Comparison of ENCODE assay signal across 1 cellular context in genomic region chr10:71319042-71319799, GRCh38.
TF ChIP-seq lines count a peak whose summit lies in the region.

Gene SLC29A3 (plus strand): TSS chr10:71319259. CDS start chr10:71319310, 51 bp downstream.

TF ChIP-seq in HepG2, 621 proteins besides CTCF, POLR2A, EP300 and RAD21 (continued from another document and continues in another):
- TF ChIP-seq DDIT3 (CRISPR knock-in tag; IDR thresholded peaks at IDR 0.05) (no peak), FOXA3 (CRISPR knock-in tag; IDR thresholded peaks at IDR 0.05) (peak; percentile 86), ZFP1 (CRISPR knock-in tag; IDR thresholded peaks at IDR 0.05) (no peak), HOXA9 (CRISPR knock-in tag; IDR thresholded peaks at IDR 0.05; ENCODE audit: borderline replicate concordance) (no peak), ZNF740 (CRISPR knock-in tag; IDR thresholded peaks at IDR 0.05) (no peak), JARID2 (CRISPR knock-in tag; IDR thresholded peaks at IDR 0.05; ENCODE audit: insufficient replicate concordance) (no peak), ZC3H13 (CRISPR knock-in tag; IDR thresholded peaks at IDR 0.05) (no peak; the same call in 1 of the 2 replicates), ZFX (CRISPR knock-in tag; IDR thresholded peaks at IDR 0.05; ENCODE audit: low read depth) (peak; percentile 66), POLR2AphosphoS5 (IDR thresholded peaks at IDR 0.05; ENCODE audit: low read depth, low read length) (no peak), NAIF1 (CRISPR knock-in tag; IDR thresholded peaks at IDR 0.05; ENCODE audit: borderline replicate concordance) (no peak), MZF1 (CRISPR knock-in tag; IDR thresholded peaks at IDR 0.05; ENCODE audit: borderline replicate concordance) (no peak), IKZF1 (IDR thresholded peaks at IDR 0.05) (no peak), ZBTB42 (CRISPR knock-in tag; IDR thresholded peaks at IDR 0.05) (no peak), RXRA (CRISPR knock-in tag; IDR thresholded peaks at IDR 0.05) (0 out of 2 replicates have a peak, but pooled peaks have one; percentile 29), ZNF234 (CRISPR knock-in tag; conservative IDR thresholded peaks at IDR 0.05) (no peak), MED1 (CRISPR knock-in tag; IDR thresholded peaks at IDR 0.05) (no peak), ZBTB20 (CRISPR knock-in tag; IDR thresholded peaks at IDR 0.05; ENCODE audit: borderline replicate concordance, low read depth) (peak; percentile 45; the same call in 1 of the 2 replicates), SP2 (CRISPR knock-in tag; IDR thresholded peaks at IDR 0.05) (no peak), KDM5B (CRISPR knock-in tag; IDR thresholded peaks at IDR 0.05; ENCODE audit: borderline replicate concordance) (peak; percentile 48; the same call in 1 of the 2 replicates), ZNF616 (CRISPR knock-in tag; IDR thresholded peaks at IDR 0.05; ENCODE audit: low read depth) (no peak), ZNF430 (CRISPR knock-in tag; IDR thresholded peaks at IDR 0.05) (no peak), ZNF567 (CRISPR knock-in tag; IDR thresholded peaks at IDR 0.05; ENCODE audit: borderline replicate concordance) (peak; percentile 93; the same call in 1 of the 2 replicates), HDAC6 (IDR thresholded peaks at IDR 0.05; ENCODE audit: low read depth, low read length) (no peak), ZNF30 (CRISPR knock-in tag; IDR thresholded peaks at IDR 0.05) (no peak), SRSF9 (IDR thresholded peaks at IDR 0.05; ENCODE audit: borderline replicate concordance, insufficient read depth, low read depth, low read length, poor library complexity, severe bottlenecking) (no peak), DNMT1 (CRISPR knock-in tag; IDR thresholded peaks at IDR 0.05) (no peak), ZNF136 (CRISPR knock-in tag; IDR thresholded peaks at IDR 0.05; ENCODE audit: low read depth) (no peak), ZNF260 (CRISPR knock-in tag; IDR thresholded peaks at IDR 0.05; ENCODE audit: borderline replicate concordance, low read depth) (no peak), RFXAP (CRISPR knock-in tag; IDR thresholded peaks at IDR 0.05; ENCODE audit: borderline replicate concordance) (no peak), ZKSCAN5 (CRISPR knock-in tag; IDR thresholded peaks at IDR 0.05) (no peak), NRL (CRISPR knock-in tag; IDR thresholded peaks at IDR 0.05; ENCODE audit: borderline replicate concordance) (0 out of 2 replicates have a peak, but pooled peaks have one; percentile 44), PITX1 (CRISPR knock-in tag; IDR thresholded peaks at IDR 0.05) (peak; percentile 67), TAF15 (IDR thresholded peaks at IDR 0.05; ENCODE audit: low read depth, low read length, poor library complexity, severe bottlenecking) (no peak), ZNF180 (CRISPR knock-in tag; IDR thresholded peaks at IDR 0.05; ENCODE audit: borderline replicate concordance, low read depth) (no peak), RFX5 (IDR thresholded peaks at IDR 0.05; ENCODE audit: low read depth, low read length) (no peak), ZNF292 (CRISPR knock-in tag; IDR thresholded peaks at IDR 0.05; ENCODE audit: borderline replicate concordance, low read depth) (no peak), ZNF550 (CRISPR knock-in tag; IDR thresholded peaks at IDR 0.05; ENCODE audit: borderline replicate concordance) (no peak), HNRNPL (IDR thresholded peaks at IDR 0.05; ENCODE audit: low read depth, low read length) (no peak), ZNF720 (CRISPR knock-in tag; IDR thresholded peaks at IDR 0.05) (no peak), HMGA1 (CRISPR knock-in tag; conservative IDR thresholded peaks at IDR 0.05) (no peak), THYN1 (CRISPR knock-in tag; IDR thresholded peaks at IDR 0.05; ENCODE audit: borderline replicate concordance, low read depth) (no peak), ARNT (IDR thresholded peaks at IDR 0.05) (no peak)
- TF ChIP-seq, protein P1, sequence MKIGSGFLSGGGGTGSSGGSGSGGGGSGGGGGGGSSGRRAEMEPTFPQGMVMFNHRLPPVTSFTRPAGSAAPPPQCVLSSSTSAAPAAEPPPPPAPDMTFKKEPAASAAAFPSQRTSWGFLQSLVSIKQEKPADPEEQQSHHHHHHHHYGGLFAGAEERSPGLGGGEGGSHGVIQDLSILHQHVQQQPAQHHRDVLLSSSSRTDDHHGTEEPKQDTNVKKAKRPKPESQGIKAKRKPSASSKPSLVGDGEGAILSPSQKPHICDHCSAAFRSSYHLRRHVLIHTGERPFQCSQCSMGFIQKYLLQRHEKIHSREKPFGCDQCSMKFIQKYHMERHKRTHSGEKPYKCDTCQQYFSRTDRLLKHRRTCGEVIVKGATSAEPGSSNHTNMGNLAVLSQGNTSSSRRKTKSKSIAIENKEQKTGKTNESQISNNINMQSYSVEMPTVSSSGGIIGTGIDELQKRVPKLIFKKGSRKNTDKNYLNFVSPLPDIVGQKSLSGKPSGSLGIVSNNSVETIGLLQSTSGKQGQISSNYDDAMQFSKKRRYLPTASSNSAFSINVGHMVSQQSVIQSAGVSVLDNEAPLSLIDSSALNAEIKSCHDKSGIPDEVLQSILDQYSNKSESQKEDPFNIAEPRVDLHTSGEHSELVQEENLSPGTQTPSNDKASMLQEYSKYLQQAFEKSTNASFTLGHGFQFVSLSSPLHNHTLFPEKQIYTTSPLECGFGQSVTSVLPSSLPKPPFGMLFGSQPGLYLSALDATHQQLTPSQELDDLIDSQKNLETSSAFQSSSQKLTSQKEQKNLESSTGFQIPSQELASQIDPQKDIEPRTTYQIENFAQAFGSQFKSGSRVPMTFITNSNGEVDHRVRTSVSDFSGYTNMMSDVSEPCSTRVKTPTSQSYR (CRISPR knock-in tag; IDR thresholded peaks at IDR 0.05; ENCODE audit: borderline replicate concordance): no peak
- TF ChIP-seq, protein P2, sequence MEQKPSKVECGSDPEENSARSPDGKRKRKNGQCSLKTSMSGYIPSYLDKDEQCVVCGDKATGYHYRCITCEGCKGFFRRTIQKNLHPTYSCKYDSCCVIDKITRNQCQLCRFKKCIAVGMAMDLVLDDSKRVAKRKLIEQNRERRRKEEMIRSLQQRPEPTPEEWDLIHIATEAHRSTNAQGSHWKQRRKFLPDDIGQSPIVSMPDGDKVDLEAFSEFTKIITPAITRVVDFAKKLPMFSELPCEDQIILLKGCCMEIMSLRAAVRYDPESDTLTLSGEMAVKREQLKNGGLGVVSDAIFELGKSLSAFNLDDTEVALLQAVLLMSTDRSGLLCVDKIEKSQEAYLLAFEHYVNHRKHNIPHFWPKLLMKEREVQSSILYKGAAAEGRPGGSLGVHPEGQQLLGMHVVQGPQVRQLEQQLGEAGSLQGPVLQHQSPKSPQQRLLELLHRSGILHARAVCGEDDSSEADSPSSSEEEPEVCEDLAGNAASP (CRISPR knock-in tag; IDR thresholded peaks at IDR 0.05; ENCODE audit: borderline replicate concordance): no peak
- TF ChIP-seq, protein P3, sequence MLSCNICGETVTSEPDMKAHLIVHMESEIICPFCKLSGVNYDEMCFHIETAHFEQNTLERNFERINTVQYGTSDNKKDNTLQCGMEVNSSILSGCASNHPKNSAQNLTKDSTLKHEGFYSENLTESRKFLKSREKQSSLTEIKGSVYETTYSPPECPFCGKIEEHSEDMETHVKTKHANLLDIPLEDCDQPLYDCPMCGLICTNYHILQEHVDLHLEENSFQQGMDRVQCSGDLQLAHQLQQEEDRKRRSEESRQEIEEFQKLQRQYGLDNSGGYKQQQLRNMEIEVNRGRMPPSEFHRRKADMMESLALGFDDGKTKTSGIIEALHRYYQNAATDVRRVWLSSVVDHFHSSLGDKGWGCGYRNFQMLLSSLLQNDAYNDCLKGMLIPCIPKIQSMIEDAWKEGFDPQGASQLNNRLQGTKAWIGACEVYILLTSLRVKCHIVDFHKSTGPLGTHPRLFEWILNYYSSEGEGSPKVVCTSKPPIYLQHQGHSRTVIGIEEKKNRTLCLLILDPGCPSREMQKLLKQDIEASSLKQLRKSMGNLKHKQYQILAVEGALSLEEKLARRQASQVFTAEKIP (CRISPR knock-in tag; IDR thresholded peaks at IDR 0.05; ENCODE audit: borderline replicate concordance): no peak
- TF ChIP-seq, protein P4, sequence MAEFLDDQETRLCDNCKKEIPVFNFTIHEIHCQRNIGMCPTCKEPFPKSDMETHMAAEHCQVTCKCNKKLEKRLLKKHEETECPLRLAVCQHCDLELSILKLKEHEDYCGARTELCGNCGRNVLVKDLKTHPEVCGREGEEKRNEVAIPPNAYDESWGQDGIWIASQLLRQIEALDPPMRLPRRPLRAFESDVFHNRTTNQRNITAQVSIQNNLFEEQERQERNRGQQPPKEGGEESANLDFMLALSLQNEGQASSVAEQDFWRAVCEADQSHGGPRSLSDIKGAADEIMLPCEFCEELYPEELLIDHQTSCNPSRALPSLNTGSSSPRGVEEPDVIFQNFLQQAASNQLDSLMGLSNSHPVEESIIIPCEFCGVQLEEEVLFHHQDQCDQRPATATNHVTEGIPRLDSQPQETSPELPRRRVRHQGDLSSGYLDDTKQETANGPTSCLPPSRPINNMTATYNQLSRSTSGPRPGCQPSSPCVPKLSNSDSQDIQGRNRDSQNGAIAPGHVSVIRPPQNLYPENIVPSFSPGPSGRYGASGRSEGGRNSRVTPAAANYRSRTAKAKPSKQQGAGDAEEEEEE (CRISPR knock-in tag; IDR thresholded peaks at IDR 0.05; ENCODE audit: borderline replicate concordance): no peak
- TF ChIP-seq, protein P5, sequence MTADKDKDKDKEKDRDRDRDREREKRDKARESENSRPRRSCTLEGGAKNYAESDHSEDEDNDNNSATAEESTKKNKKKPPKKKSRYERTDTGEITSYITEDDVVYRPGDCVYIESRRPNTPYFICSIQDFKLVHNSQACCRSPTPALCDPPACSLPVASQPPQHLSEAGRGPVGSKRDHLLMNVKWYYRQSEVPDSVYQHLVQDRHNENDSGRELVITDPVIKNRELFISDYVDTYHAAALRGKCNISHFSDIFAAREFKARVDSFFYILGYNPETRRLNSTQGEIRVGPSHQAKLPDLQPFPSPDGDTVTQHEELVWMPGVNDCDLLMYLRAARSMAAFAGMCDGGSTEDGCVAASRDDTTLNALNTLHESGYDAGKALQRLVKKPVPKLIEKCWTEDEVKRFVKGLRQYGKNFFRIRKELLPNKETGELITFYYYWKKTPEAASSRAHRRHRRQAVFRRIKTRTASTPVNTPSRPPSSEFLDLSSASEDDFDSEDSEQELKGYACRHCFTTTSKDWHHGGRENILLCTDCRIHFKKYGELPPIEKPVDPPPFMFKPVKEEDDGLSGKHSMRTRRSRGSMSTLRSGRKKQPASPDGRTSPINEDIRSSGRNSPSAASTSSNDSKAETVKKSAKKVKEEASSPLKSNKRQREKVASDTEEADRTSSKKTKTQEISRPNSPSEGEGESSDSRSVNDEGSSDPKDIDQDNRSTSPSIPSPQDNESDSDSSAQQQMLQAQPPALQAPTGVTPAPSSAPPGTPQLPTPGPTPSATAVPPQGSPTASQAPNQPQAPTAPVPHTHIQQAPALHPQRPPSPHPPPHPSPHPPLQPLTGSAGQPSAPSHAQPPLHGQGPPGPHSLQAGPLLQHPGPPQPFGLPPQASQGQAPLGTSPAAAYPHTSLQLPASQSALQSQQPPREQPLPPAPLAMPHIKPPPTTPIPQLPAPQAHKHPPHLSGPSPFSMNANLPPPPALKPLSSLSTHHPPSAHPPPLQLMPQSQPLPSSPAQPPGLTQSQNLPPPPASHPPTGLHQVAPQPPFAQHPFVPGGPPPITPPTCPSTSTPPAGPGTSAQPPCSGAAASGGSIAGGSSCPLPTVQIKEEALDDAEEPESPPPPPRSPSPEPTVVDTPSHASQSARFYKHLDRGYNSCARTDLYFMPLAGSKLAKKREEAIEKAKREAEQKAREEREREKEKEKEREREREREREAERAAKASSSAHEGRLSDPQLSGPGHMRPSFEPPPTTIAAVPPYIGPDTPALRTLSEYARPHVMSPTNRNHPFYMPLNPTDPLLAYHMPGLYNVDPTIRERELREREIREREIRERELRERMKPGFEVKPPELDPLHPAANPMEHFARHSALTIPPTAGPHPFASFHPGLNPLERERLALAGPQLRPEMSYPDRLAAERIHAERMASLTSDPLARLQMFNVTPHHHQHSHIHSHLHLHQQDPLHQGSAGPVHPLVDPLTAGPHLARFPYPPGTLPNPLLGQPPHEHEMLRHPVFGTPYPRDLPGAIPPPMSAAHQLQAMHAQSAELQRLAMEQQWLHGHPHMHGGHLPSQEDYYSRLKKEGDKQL (CRISPR knock-in tag; IDR thresholded peaks at IDR 0.05; ENCODE audit: low read depth): no peak
- TF ChIP-seq, protein P6, sequence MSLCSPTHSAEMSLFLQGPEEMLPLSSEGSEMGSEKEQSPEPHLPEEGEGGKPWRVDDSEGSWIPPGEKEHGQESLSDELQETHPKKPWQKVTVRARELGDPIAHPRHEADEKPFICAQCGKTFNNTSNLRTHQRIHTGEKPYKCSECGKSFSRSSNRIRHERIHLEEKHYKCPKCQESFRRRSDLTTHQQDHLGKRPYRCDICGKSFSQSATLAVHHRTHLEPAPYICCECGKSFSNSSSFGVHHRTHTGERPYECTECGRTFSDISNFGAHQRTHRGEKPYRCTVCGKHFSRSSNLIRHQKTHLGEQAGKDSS (CRISPR knock-in tag; IDR thresholded peaks at IDR 0.05; ENCODE audit: borderline replicate concordance, low read depth): 0 out of 2 replicates have a peak, but pooled peaks have one; percentile 45
- TF ChIP-seq, protein P7, sequence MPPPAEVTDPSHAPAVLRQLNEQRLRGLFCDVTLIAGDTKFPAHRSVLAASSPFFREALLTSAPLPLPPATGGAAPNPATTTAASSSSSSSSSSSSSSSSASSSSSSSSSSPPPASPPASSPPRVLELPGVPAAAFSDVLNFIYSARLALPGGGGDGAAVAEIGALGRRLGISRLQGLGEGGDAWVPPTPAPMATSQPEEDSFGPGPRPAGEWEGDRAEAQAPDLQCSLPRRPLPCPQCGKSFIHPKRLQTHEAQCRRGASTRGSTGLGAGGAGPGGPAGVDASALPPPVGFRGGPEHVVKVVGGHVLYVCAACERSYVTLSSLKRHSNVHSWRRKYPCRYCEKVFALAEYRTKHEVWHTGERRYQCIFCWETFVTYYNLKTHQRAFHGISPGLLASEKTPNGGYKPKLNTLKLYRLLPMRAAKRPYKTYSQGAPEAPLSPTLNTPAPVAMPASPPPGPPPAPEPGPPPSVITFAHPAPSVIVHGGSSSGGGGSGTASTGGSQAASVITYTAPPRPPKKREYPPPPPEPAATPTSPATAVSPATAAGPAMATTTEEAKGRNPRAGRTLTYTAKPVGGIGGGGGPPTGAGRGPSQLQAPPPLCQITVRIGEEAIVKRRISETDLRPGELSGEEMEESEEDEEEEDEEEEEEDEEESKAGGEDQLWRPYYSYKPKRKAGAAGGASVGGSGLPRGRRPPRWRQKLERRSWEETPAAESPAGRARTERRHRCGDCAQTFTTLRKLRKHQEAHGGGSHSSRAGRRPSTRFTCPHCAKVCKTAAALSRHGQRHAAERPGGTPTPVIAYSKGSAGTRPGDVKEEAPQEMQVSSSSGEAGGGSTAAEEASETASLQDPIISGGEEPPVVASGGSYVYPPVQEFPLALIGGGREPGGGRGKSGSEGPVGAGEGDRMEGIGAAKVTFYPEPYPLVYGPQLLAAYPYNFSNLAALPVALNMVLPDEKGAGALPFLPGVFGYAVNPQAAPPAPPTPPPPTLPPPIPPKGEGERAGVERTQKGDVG (CRISPR knock-in tag; IDR thresholded peaks at IDR 0.05; ENCODE audit: borderline replicate concordance): no peak
